21 cellular contexts compared by ENCODE assay signal in genomic region chr17:50682938-50683337, GRCh38. TPM values are rescaled to one million over a fixed set of nuclear protein-coding genes. Genes with fewer than 3 reads are reported as not detected.
"Had no signal": no experiment of that assay in that cellular context is flagged by ENCODE, and none has a peak within 500 bp of the region (broad histone marks: within the 10 kb centered on the region; RNA-seq: fewer than 3 reads in every experiment).

No MANE protein-coding gene starts in this region.

- H3K4me1 Mint-ChIP-seq: stimulated activated memory B cell treated with anti-CD40 and anti-IgM and Interleukin-4, amounts not matched to agents 10 μg/mL and 1 μg/mL and 100 μg/mL, for 72 hours had no signal

- H3K4me3 Mint-ChIP-seq: activated CD4-positive, alpha-beta T cell treated with anti-CD3 and anti-CD28 coated beads, Interleukin-2, amount 10 ng/mL, durations not matched to agents 24 days and 14 days; activated CD8-positive, alpha-beta T cell treated with anti-CD3 and anti-CD28 coated beads, Interleukin-2, amount 10 ng/mL, durations not matched to agents 7 days and 5 days; activated naive CD4-positive, alpha-beta T cell treated with anti-CD3 and anti-CD28 coated beads, Interleukin-2, amount 10 ng/mL, durations not matched to agents 7 days and 5 days; activated naive CD8-positive, alpha-beta T cell treated with anti-CD3 and anti-CD28 coated beads, Interleukin-2, amount 50 U/mL, for 24 hours; activated T-cell treated with anti-CD3 and anti-CD28 coated beads, Interleukin-2, amount 50 U/mL, for 24 hours; central memory CD8-positive, alpha-beta T cell; memory B cell; naive thymus-derived CD4-positive, alpha-beta T cell; stimulated activated memory B cell treated with anti-CD40 and anti-IgM and Interleukin-4, amounts not matched to agents 10 μg/mL and 1 μg/mL and 100 μg/mL, for 72 hours; T-cell had no signal

- H3K9me3 Mint-ChIP-seq: activated CD4-positive, alpha-beta T cell treated with anti-CD3 and anti-CD28 coated beads, Interleukin-2, amount 10 ng/mL, durations not matched to agents 24 days and 14 days; activated naive CD4-positive, alpha-beta T cell treated with anti-CD3 and anti-CD28 coated beads, Interleukin-2, amount 10 ng/mL, durations not matched to agents 7 days and 5 days; activated naive CD8-positive, alpha-beta T cell treated with anti-CD3 and anti-CD28 coated beads, Interleukin-2, amount 50 U/mL, for 24 hours; activated T-cell treated with anti-CD3 and anti-CD28 coated beads, Interleukin-2, amount 50 U/mL, for 24 hours; activated T-helper 2 cell treated with anti-CD3 and anti-CD28 coated beads, Interferon-gamma antibody, Interleukin-2, Interleukin-4, amounts not matched to agents 10 μg/mL and 5 μg/mL and 100 μg/mL, durations not matched to agents 14 hours and 24 hours and 36 hours; central memory CD8-positive, alpha-beta T cell; memory B cell; stimulated activated memory B cell treated with anti-CD40 and anti-IgM and Interleukin-4, amounts not matched to agents 10 μg/mL and 1 μg/mL and 100 μg/mL, for 72 hours; T-cell had no signal

- H3K27ac ChIP-seq: colonic mucosa, left ventricle myocardium inferior, ovary, thoracic aorta had no signal

- H3K36me3 ChIP-seq: colonic mucosa, left ventricle myocardium inferior, ovary had no signal

- H3K36me3 Mint-ChIP-seq: activated naive CD4-positive, alpha-beta T cell treated with anti-CD3 and anti-CD28 coated beads, Interleukin-2, amount 10 ng/mL, durations not matched to agents 7 days and 5 days; memory B cell; naive thymus-derived CD4-positive, alpha-beta T cell; stimulated activated memory B cell treated with anti-CD40 and anti-IgM and Interleukin-4, amounts not matched to agents 10 μg/mL and 1 μg/mL and 100 μg/mL, for 72 hours; T-cell had no signal

- H3K9me3 ChIP-seq: colonic mucosa, left ventricle myocardium inferior, mucosa of descending colon, ovary, thoracic aorta had no signal

- H3K4me3 ChIP-seq: colonic mucosa, left ventricle myocardium inferior, mucosa of descending colon, ovary, smooth muscle cell, thoracic aorta had no signal

- DNase-seq: activated CD4-positive, alpha-beta T cell treated with anti-CD3 and anti-CD28 coated beads, Interleukin-2, amount 10 ng/mL, durations not matched to agents 24 days and 14 days; activated CD4-positive, CD25-positive, alpha-beta regulatory T cell; activated CD8-positive, alpha-beta T cell treated with anti-CD3 and anti-CD28 coated beads, Interleukin-2, amount 10 ng/mL, durations not matched to agents 7 days and 5 days; activated naive CD4-positive, alpha-beta T cell treated with anti-CD3 and anti-CD28 coated beads, Interleukin-2, amount 10 ng/mL, durations not matched to agents 7 days and 5 days; activated naive CD8-positive, alpha-beta T cell treated with anti-CD3 and anti-CD28 coated beads, Interleukin-2, amount 50 U/mL, for 24 hours; activated T-cell treated with anti-CD3 and anti-CD28 coated beads, Interleukin-2, amount 50 U/mL, for 24 hours; colonic mucosa; kidney glomerular epithelial cell; left ventricle myocardium inferior; mucosa of descending colon; naive thymus-derived CD4-positive, alpha-beta T cell; ovary; stimulated activated CD4-positive, alpha-beta T cell treated with anti-CD3 and anti-CD28 coated beads, Interleukin-4, amount 100 ng/mL, for 4 hours; T-cell had no signal

- H3K27me3 ChIP-seq: colonic mucosa, ovary had no signal

- H3K27ac Mint-ChIP-seq: activated CD4-positive, alpha-beta T cell treated with anti-CD3 and anti-CD28 coated beads, Interleukin-2, amount 10 ng/mL, durations not matched to agents 24 days and 14 days; activated CD8-positive, alpha-beta T cell treated with anti-CD3 and anti-CD28 coated beads, Interleukin-2, amount 10 ng/mL, durations not matched to agents 7 days and 5 days; activated naive CD4-positive, alpha-beta T cell treated with anti-CD3 and anti-CD28 coated beads, Interleukin-2, amount 10 ng/mL, durations not matched to agents 7 days and 5 days; activated naive CD8-positive, alpha-beta T cell treated with anti-CD3 and anti-CD28 coated beads, Interleukin-2, amount 50 U/mL, for 24 hours; activated T-cell treated with anti-CD3 and anti-CD28 coated beads, Interleukin-2, amount 50 U/mL, for 24 hours; activated T-helper 2 cell treated with anti-CD3 and anti-CD28 coated beads, Interferon-gamma antibody, Interleukin-2, Interleukin-4, amounts not matched to agents 10 μg/mL and 5 μg/mL and 100 μg/mL, durations not matched to agents 14 hours and 24 hours and 36 hours; memory B cell; stimulated activated memory B cell treated with anti-CD40 and anti-IgM and Interleukin-4, amounts not matched to agents 10 μg/mL and 1 μg/mL and 100 μg/mL, for 72 hours; T-cell had no signal

RNA-seq across cellular contexts. Expression of gene ABCC3, which starts 48.3 kb away (rescaled TPM):
- total RNA-seq: activated CD4-positive, alpha-beta T cell treated with anti-CD3 and anti-CD28 coated beads, Interleukin-2, amount 10 ng/mL, durations not matched to agents 24 days and 14 days; activated CD8-positive, alpha-beta T cell treated with anti-CD3 and anti-CD28 coated beads, Interleukin-2, amount 10 ng/mL, durations not matched to agents 7 days and 5 days; activated T-helper 2 cell treated with anti-CD3 and anti-CD28 coated beads, Interferon-gamma antibody, Interleukin-2, Interleukin-4, amounts not matched to agents 10 μg/mL and 5 μg/mL and 100 μg/mL, durations not matched to agents 14 hours and 24 hours and 36 hours; frontal cortex had no signal
- polyA plus RNA-seq: naive thymus-derived CD4-positive, alpha-beta T cell had no signal
